In the genomic region with DNA sequence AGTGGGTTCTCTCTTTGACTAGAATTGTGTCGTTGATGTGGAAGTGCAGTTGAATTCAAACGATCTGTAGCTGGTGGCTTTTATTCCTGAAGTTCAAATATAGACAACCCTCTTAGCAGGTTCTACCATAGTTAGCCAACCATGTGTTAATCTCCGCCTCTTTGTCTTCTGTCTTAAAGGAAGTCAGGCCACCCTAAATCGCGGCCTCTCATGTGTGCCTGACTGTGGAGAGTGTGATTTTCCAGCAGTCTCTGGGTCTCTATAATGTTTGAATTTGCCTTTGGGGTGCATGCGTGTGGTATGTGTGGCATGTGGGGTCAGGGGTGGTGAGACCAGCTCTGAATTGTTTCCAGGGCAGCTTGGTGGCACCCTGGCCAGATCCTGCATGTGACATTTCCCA, we compare ENCODE assay signal across 19 cellular contexts.
"Had no signal": no experiment of that assay in that cellular context is flagged by ENCODE, and none has a peak within 500 bp of the region (broad histone marks: within the 10 kb centered on the region; RNA-seq: fewer than 3 reads in every experiment).

No MANE protein-coding gene starts in this region.

- H3K36me3 ChIP-seq: gastrocnemius medialis, right lobe of liver, upper lobe of right lung had no signal

- ATAC-seq: activated naive CD4-positive, alpha-beta T cell treated with anti-CD3 and anti-CD28 coated beads, Interleukin-2, amount 50 U/mL, for 72 hours; gastrocnemius medialis; left ventricle myocardium superior; right lobe of liver; upper lobe of right lung had no signal

- DNase-seq: activated CD4-positive, alpha-beta T cell treated with anti-CD3 and anti-CD28 coated beads for 1 hour; activated gamma-delta T cell; amygdala; caudate nucleus; gastrocnemius medialis; head of caudate nucleus; left ventricle myocardium superior; right lobe of liver; small intestine; stimulated activated CD4-positive, alpha-beta T cell treated with anti-CD3 and anti-CD28 coated beads, Interleukin-15, amount 100 ng/mL, for 24 hours; stimulated activated CD4-positive, alpha-beta T cell treated with anti-CD3 and anti-CD28 coated beads, Interleukin-4, amount 100 ng/mL, for 1 hour; upper lobe of right lung had no signal

- H3K27ac Mint-ChIP-seq: activated naive CD4-positive, alpha-beta T cell treated with anti-CD3 and anti-CD28 coated beads, Interleukin-2, amount 50 U/mL, for 72 hours; brain; memory B cell; T-helper 1 cell treated with Interleukin-12 subunit alpha and Interleukin-12 subunit beta and Interleukin-4 antibody, amounts not matched to agents 30 μg/mL and 1 μg/mL, for 36 hours had no signal

- H3K4me1 ChIP-seq: right lobe of liver had no signal

- H3K27ac ChIP-seq: coronary artery, gastrocnemius medialis, parathyroid adenoma, right lobe of liver, upper lobe of right lung, VCaP had no signal

- H3K27me3 ChIP-seq: gastrocnemius medialis, right lobe of liver, upper lobe of right lung had no signal

- H3K9me3 ChIP-seq: gastrocnemius medialis, right lobe of liver, upper lobe of right lung had no signal

- H3K4me3 ChIP-seq: coronary artery, gastrocnemius medialis, right lobe of liver, upper lobe of right lung had no signal

- H3K4me3 Mint-ChIP-seq: brain; memory B cell; T-helper 1 cell treated with Interleukin-12 subunit alpha and Interleukin-12 subunit beta and Interleukin-4 antibody, amounts not matched to agents 30 μg/mL and 1 μg/mL, for 36 hours had no signal
